Comparison of ENCODE assay signal across 7 cellular contexts in genomic region chr3:45656575-45657363, GRCh38.
DNase-seq lines count a peak whose midpoint lies in the region; ATAC-seq and TF ChIP-seq lines count a peak whose summit lies in the region.

No MANE protein-coding gene starts in this region.

- H3K4me3 ChIP-seq in GM12875 (ENCODE audit: low read depth, low read length) = no peak overlapping the region

- peak; percentile 83 for TF ChIP-seq CTCF in GM12875 (IDR thresholded peaks at IDR 0.05; ENCODE audit: borderline replicate concordance, insufficient read depth, low read depth, low read length)

- ATAC-seq in HG03139 (IDR thresholded peaks at IDR 0.05; ENCODE audit: unreplicated experiment) = peak; percentile 69

- DNase-seq in NCI-H345 (lab: John Stamatoyannopoulos, UW) = peak; percentile 75
- peak; percentile 74 to 85 (median 80) for DNase-seq in activated CD4-positive, CD25-positive, alpha-beta regulatory T cell (lab: John Stamatoyannopoulos, UW)
- peak; percentile 76 for DNase-seq in central memory CD4-positive, alpha-beta T cell
- DNase-seq in kidney glomerular epithelial cell (lab: John Stamatoyannopoulos, UW) = peak; percentile 88
- peak; percentile 81 for DNase-seq in stimulated activated CD4-positive, alpha-beta T cell treated with anti-CD3 and anti-CD28 coated beads, Interleukin-2, amount 100 ng/mL, for 4 hours (ENCODE audit: low read depth)
